In the genomic region with DNA sequence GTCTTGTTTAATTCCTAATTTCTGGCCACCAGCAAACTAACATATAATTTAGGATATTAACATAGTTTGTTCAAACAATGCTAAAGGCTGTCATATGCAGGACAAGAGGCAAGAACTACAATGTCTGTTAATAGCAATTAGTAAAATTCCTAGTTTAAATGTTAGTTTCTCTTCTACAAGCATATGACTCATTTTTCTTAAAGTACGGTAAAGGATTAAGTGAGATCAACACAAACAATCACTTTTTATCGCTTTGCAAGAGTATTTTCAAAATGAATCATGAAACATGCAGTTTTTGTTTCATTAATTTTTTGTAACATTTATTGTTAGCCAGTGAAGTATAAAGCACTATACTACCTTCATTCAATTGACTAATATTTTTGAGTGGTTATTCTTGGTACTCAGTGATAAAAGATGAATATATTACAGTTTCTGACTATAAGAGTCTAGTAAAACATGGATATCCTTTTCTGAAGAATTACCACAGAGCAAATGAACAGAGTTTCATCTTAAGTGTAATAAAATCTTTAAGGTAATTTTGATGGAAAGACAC, we compare ENCODE assay signal across 1 cellular context.
TF ChIP-seq lines count a peak whose summit lies in the region.

No MANE protein-coding gene starts in this region.

TF ChIP-seq in A549, 52 proteins besides CTCF, POLR2A, EP300 and RAD21 (continued from another document):
- TF ChIP-seq, protein P1, sequence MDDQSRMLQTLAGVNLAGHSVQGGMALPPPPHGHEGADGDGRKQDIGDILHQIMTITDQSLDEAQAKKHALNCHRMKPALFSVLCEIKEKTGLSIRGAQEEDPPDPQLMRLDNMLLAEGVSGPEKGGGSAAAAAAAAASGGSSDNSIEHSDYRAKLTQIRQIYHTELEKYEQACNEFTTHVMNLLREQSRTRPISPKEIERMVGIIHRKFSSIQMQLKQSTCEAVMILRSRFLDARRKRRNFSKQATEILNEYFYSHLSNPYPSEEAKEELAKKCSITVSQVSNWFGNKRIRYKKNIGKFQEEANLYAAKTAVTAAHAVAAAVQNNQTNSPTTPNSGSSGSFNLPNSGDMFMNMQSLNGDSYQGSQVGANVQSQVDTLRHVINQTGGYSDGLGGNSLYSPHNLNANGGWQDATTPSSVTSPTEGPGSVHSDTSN (IDR thresholded peaks at IDR 0.05): no peak
- TF ChIP-seq FOXS1 (CRISPR knock-in tag; IDR thresholded peaks at IDR 0.05): no peak
- no peak for TF ChIP-seq EHMT2 (IDR thresholded peaks at IDR 0.05; ENCODE audit: low read depth)
- TF ChIP-seq, protein P2, sequence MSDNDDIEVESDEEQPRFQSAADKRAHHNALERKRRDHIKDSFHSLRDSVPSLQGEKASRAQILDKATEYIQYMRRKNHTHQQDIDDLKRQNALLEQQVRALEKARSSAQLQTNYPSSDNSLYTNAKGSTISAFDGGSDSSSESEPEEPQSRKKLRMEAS (IDR thresholded peaks at IDR 0.05): no peak
- no peak for TF ChIP-seq POLR2AphosphoS2 (conservative IDR thresholded peaks at IDR 0.05; ENCODE audit: low read length)
- TF ChIP-seq, protein P3, sequence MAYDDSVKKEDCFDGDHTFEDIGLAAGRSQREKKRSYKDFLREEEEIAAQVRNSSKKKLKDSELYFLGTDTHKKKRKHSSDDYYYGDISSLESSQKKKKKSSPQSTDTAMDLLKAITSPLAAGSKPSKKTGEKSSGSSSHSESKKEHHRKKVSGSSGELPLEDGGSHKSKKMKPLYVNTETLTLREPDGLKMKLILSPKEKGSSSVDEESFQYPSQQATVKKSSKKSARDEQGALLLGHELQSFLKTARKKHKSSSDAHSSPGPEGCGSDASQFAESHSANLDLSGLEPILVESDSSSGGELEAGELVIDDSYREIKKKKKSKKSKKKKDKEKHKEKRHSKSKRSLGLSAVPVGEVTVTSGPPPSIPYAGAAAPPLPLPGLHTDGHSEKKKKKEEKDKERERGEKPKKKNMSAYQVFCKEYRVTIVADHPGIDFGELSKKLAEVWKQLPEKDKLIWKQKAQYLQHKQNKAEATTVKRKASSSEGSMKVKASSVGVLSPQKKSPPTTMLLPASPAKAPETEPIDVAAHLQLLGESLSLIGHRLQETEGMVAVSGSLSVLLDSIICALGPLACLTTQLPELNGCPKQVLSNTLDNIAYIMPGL (CRISPR knock-in tag; IDR thresholded peaks at IDR 0.05; ENCODE audit: borderline replicate concordance): no peak
